16 cellular contexts compared by ENCODE assay signal in the genomic region with DNA sequence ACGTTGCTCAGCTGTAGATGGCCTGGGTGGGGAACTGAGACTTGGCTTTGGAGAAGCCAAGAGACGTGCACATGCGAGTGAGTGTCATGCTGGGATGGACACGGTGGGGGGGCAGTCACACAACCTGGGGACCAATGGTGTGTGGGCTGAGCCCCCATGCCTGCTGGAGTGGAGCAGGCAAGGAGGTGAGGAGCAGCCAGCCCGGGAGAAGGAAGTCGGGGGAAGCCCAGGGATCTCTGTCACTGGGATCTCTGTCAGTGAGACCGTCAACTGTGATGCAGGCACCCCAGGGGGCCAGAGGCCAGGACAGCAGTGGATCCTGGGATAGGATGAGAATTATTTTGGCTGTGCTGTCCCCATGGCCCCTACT. TPM values are rescaled to one million over a fixed set of nuclear protein-coding genes. Genes with fewer than 3 reads are reported as not detected.
"Had no signal": no experiment of that assay in that cellular context is flagged by ENCODE, and none has a peak within 500 bp of the region (broad histone marks: within the 10 kb centered on the region; RNA-seq: fewer than 3 reads in every experiment).

No MANE protein-coding gene starts in this region.

- H3K9me3 ChIP-seq: ascending aorta, breast epithelium, ovary, sigmoid colon, spleen, stomach, testis, upper lobe of right lung had no signal

- H3K4me3 ChIP-seq: ascending aorta, breast epithelium, ovary, sigmoid colon, spleen, stomach, testis, upper lobe of right lung had no signal

- H3K27ac ChIP-seq: ascending aorta, breast epithelium, ovary, sigmoid colon, spleen, stomach, testis, upper lobe of right lung had no signal

- DNase-seq: activated CD4-positive, alpha-beta T cell treated with anti-CD3 and anti-CD28 coated beads, Interleukin-2, amount 50 U/mL, for 4 hours; activated CD4-positive, CD25-positive, alpha-beta regulatory T cell treated with anti-CD3 and anti-CD28 coated beads, Interleukin-2, amount 50 U/mL, for 72 hours; dermis blood vessel endothelial cell; mesendoderm; natural killer cell; sigmoid colon; spleen; stimulated activated CD4-positive, alpha-beta T cell treated with anti-CD3 and anti-CD28 coated beads, Interleukin-1b, Interleukin-23, amount 100 ng/mL, for 48 hours; stomach; SW 1271; testis; upper lobe of right lung had no signal

- FAIRE-seq: frontal cortex had no signal

- H3K27me3 ChIP-seq: ascending aorta, breast epithelium, ovary, sigmoid colon, testis, upper lobe of right lung had no signal

- H3K4me3 Mint-ChIP-seq: natural killer cell had no signal

- H3K9me3 Mint-ChIP-seq: natural killer cell had no signal

- H3K36me3 Mint-ChIP-seq: natural killer cell had no signal

- ATAC-seq: upper lobe of right lung had no signal

- H3K36me3 ChIP-seq: ascending aorta, breast epithelium, ovary, sigmoid colon, spleen, stomach, upper lobe of right lung had no signal

- H3K4me1 ChIP-seq: breast epithelium had no signal

RNA-seq across cellular contexts. Expression of gene ZNF670, which starts 36.5 kb away (rescaled TPM):
- total RNA-seq: ascending aorta had no signal
